In genomic region chr4:7539659-7540058, GRCh38 we compare ENCODE assay signal across 8 cellular contexts.
DNase-seq lines count a peak whose midpoint lies in the region; FAIRE-seq and TF ChIP-seq lines count a peak whose summit lies in the region.

No MANE protein-coding gene starts in this region.

- H4K20me1 ChIP-seq in osteoblast (ENCODE audit: insufficient read depth, low read length): no peaks in the 10 kb centered on the region

- H3K4me3 ChIP-seq in osteoblast (ENCODE audit: insufficient read depth, low read length): no peak overlapping the region
- no peak overlapping the region for H3K4me3 ChIP-seq in mesenchymal stem cell (ENCODE audit: insufficient read depth in 1 of 2, low read depth in 1 of 2, low read length in 2 of 2)
- no peak overlapping the region for H3K4me3 ChIP-seq in uterus

- no peak overlapping the region for H3K27ac ChIP-seq in osteoblast (ENCODE audit: low read depth, low read length)
- no peak overlapping the region for H3K27ac ChIP-seq in mesenchymal stem cell (ENCODE audit: low read length, poor library complexity, severe bottlenecking)
- H3K27ac ChIP-seq in uterus: no peak overlapping the region

- H3K23ac ChIP-seq in mesenchymal stem cell (ENCODE audit: low read length in 2 of 2): no peak overlapping the region

- no peak overlapping the region for H2BK12ac ChIP-seq in mesenchymal stem cell (ENCODE audit: low read length in 2 of 2)

- H3K9me3 ChIP-seq in osteoblast (ENCODE audit: low read depth, low read length) (no peaks in the 10 kb centered on the region), mesenchymal stem cell (ENCODE audit: control insufficient read depth, low read length) (peaks cover 3% of the 10 kb centered on the region), uterus (no peaks in the 10 kb centered on the region)

- no peak overlapping the region for H3K4ac ChIP-seq in mesenchymal stem cell (ENCODE audit: low read depth in 1 of 2, low read length in 2 of 2)

- H3K4me2 ChIP-seq in osteoblast (ENCODE audit: insufficient read depth, low read length) (no peak overlapping the region), mesenchymal stem cell (ENCODE audit: low read length, poor library complexity, severe bottlenecking) (no peak overlapping the region)

- TF ChIP-seq POLR2A in GM12891 (IDR thresholded peaks at IDR 0.05; ENCODE audit: low read depth, low read length) (no peak), uterus (IDR thresholded peaks at IDR 0.05) (no peak)

- H3K18ac ChIP-seq in mesenchymal stem cell (ENCODE audit: low read depth in 1 of 2, low read length in 2 of 2): no peak overlapping the region

- H2AK5ac ChIP-seq in mesenchymal stem cell (ENCODE audit: low read length, severe bottlenecking): no peak overlapping the region

- no peaks in the 10 kb centered on the region for H3K27me3 ChIP-seq in osteoblast (ENCODE audit: insufficient read depth, low read length)
- H3K27me3 ChIP-seq in mesenchymal stem cell (ENCODE audit: control insufficient read depth in 1 of 2, insufficient read depth in 1 of 2, low read length in 2 of 2): peaks cover 0 to 5% of the 10 kb centered on the region in 2 experiments
- no peaks in the 10 kb centered on the region for H3K27me3 ChIP-seq in uterus

- intact Hi-C loops in uterus (cut with DNase I; ENCODE audit: low total_unique reads): no loop called here

- no peak overlapping the region for H3K14ac ChIP-seq in mesenchymal stem cell (ENCODE audit: low read length in 2 of 2)

- H3K4me1 ChIP-seq in osteoblast (ENCODE audit: insufficient read depth, low read length) (no peaks in the 10 kb centered on the region), mesenchymal stem cell (ENCODE audit: control insufficient read depth, insufficient read depth, low read depth, low read length) (no peaks in the 10 kb centered on the region), uterus (no peaks in the 10 kb centered on the region)

- TF ChIP-seq CTCF in osteoblast (IDR thresholded peaks at IDR 0.05; ENCODE audit: extremely low read depth, low read depth, low read length) (no peak), GM10248 (IDR thresholded peaks at IDR 0.05; ENCODE audit: control extremely low read depth, extremely low read depth, low read depth, missing control alignments) (no peak), uterus (IDR thresholded peaks at IDR 0.05) (no peak)

- H2BK120ac ChIP-seq in mesenchymal stem cell (ENCODE audit: low read depth, low read length): no peak overlapping the region

- H4K91ac ChIP-seq in mesenchymal stem cell (ENCODE audit: low read length): no peak overlapping the region

- no peaks in the 10 kb centered on the region for H3K79me1 ChIP-seq in mesenchymal stem cell (replicated peaks; ENCODE audit: low read length, poor library complexity, severe bottlenecking)

- DNase-seq in GM12891 (ENCODE audit: insufficient read length, low spot score) (peak; percentile 50), NCI-H82 treated with DMSO at 0.1 percent for 48 hours (lab: John Stamatoyannopoulos, UW; ENCODE audit: unreplicated experiment) (peak; percentile 42), osteoblast (ENCODE audit: insufficient read length, low spot score, missing footprints) (peak; percentile 71), GM10248 (ENCODE audit: extremely low spot score) (no peak), mesenchymal stem cell (no peak), NCI-H2227 (lab: John Stamatoyannopoulos, UW; ENCODE audit: unreplicated experiment) (no peak), uterus (no peak)
- DNase-seq in activated T-cell treated with anti-CD3 and anti-CD28 coated beads, Interleukin-2, amount 50 U/mL, for 1 hour: peak; percentile 40

- H3K36me3 ChIP-seq in osteoblast (ENCODE audit: insufficient read depth, low read length): no peaks in the 10 kb centered on the region
- peaks cover 0 to 2% of the 10 kb centered on the region in 2 experiments for H3K36me3 ChIP-seq in mesenchymal stem cell (ENCODE audit: control insufficient read depth in 1 of 2, insufficient read depth in 2 of 2, low read depth in 1 of 2, low read length in 2 of 2)
- no peaks in the 10 kb centered on the region for H3K36me3 ChIP-seq in uterus

- CTCF ChIA-PET in GM10248 (lab: Yijun Ruan, JAX): no interaction called here

- no peak overlapping the region for H2BK5ac ChIP-seq in mesenchymal stem cell (ENCODE audit: low read depth, low read length, poor library complexity, severe bottlenecking)

- no peaks in the 10 kb centered on the region for H3K79me2 ChIP-seq in osteoblast (ENCODE audit: insufficient read depth, low read length)

- H2BK15ac ChIP-seq in mesenchymal stem cell (ENCODE audit: low read depth, poor library complexity, severe bottlenecking): no peak overlapping the region

- POLR2A ChIA-PET in GM10248 (lab: Yijun Ruan, JAX): no interaction called here

- FAIRE-seq in GM12891 (lab: Jason Lieb, UNC): no peak

- H3K9ac ChIP-seq in mesenchymal stem cell (ENCODE audit: low read length): no peak overlapping the region

- 75% methylated on average over 8 of the region's 9 CpGs for WGBS in mesenchymal stem cell

- H4K8ac ChIP-seq in mesenchymal stem cell (ENCODE audit: low read length): no peak overlapping the region

- H2AFZ ChIP-seq in osteoblast (ENCODE audit: low read length) (no peak overlapping the region), mesenchymal stem cell (ENCODE audit: low read depth, low read length) (no peak overlapping the region)

TF ChIP-seq in GM12891, 5 proteins besides CTCF, POLR2A, EP300 and RAD21:
- TF ChIP-seq POLR2AphosphoS5 (IDR thresholded peaks at IDR 0.05; ENCODE audit: low read depth, low read length) (no peak), PAX5 (IDR thresholded peaks at IDR 0.05; ENCODE audit: insufficient read depth, low read length, severe bottlenecking) (no peak), SPI1 (IDR thresholded peaks at IDR 0.05; ENCODE audit: low read depth, low read length) (no peak), TAF1 (IDR thresholded peaks at IDR 0.05; ENCODE audit: low read depth, low read length) (no peak)
TF ChIP-seq in GM12891: peak in this region for 0.

Comparison
In these comparisons a context has a peak if more than half of its experiments do, and no peak if none do; other contexts are left out.
1. DNase-seq: peak in GM12891 (single experiment), NCI-H82 treated with DMSO at 0.1 percent for 48 hours (single experiment), activated T-cell treated with anti-CD3 and anti-CD28 coated beads, Interleukin-2, amount 50 U/mL, for 1 hour (single experiment) and osteoblast (single experiment); none in GM10248 (single experiment), mesenchymal stem cell (single experiment), NCI-H2227 (single experiment) and uterus (0 of 2).